ENCODE assay signal across 13 cellular contexts in the genomic region with DNA sequence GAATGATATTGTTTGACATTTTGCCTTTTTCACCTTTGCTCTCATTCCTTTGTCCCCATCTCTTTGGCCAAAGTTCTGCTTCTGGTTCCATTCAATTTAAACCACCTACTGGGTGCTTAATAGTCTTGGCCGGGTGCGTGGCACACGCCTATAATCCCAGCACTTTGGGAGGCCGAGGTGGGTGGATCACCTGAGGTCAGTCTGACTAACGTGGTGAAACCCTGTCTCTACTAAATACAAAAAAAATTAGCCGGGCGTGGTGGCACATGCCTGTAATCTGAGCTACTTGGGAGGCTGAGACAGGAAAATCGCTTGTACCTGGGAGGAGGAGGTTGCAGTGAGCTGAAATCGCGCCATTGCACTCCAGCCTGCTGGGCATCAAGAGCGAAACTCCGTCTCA. TPM values are rescaled to one million over a fixed set of nuclear protein-coding genes. Genes with fewer than 3 reads are reported as not detected.
DNase-seq lines count a peak whose midpoint lies in the region; ATAC-seq, FAIRE-seq and TF ChIP-seq lines count a peak whose summit lies in the region.
"Not testable (repeated sequence)": the region's sequence is repeated elsewhere in the genome, so short reads cannot be mapped to it uniquely, and the experiment has no call there.
"Had no signal": no experiment of that assay in that cellular context is flagged by ENCODE, and none has a peak within 500 bp of the region (broad histone marks: within the 10 kb centered on the region; RNA-seq: fewer than 3 reads in every experiment).

No MANE protein-coding gene starts in this region.

- H3K27ac Mint-ChIP-seq in CD4-positive, alpha-beta T cell, result peak overlapping the region; percentile 81
- H3K27ac Mint-ChIP-seq in T-helper 1 cell treated with Interleukin-12 subunit alpha and Interleukin-12 subunit beta and Interleukin-4 antibody, amounts not matched to agents 30 μg/mL and 1 μg/mL, for 36 hours, result peak overlapping the region; percentile 7
- H3K27ac Mint-ChIP-seq in activated T-helper 2 cell treated with anti-CD3 and anti-CD28 coated beads, Interferon-gamma antibody, Interleukin-2, Interleukin-4, amounts not matched to agents 10 μg/mL and 5 μg/mL and 100 μg/mL, durations not matched to agents 14 hours and 24 hours and 36 hours; central memory CD8-positive, alpha-beta T cell (ENCODE audit: low read depth); nephron progenitor cell: not testable (repeated sequence)

- not testable (repeated sequence) for H3K27me3 Mint-ChIP-seq in CD4-positive, alpha-beta T cell; T-helper 1 cell treated with Interleukin-12 subunit alpha and Interleukin-12 subunit beta and Interleukin-4 antibody, amounts not matched to agents 30 μg/mL and 1 μg/mL, for 36 hours (ENCODE audit: low read depth); activated T-helper 2 cell treated with anti-CD3 and anti-CD28 coated beads, Interferon-gamma antibody, Interleukin-2, Interleukin-4, amounts not matched to agents 10 μg/mL and 5 μg/mL and 100 μg/mL, durations not matched to agents 14 hours and 24 hours and 36 hours (ENCODE audit: low read depth); central memory CD8-positive, alpha-beta T cell
- H3K27me3 Mint-ChIP-seq in nephron progenitor cell (ENCODE audit: low read depth, poor library complexity), result peaks cover 46% of the 10 kb centered on the region

- H3K9ac ChIP-seq in KMS-11, result not testable (repeated sequence)
- H3K9ac ChIP-seq in keratinocyte (ENCODE audit: control insufficient read depth, extremely low read depth, insufficient read depth, low read length), result peak overlapping the region; percentile 100

- not testable (repeated sequence) for H3K36me3 Mint-ChIP-seq in CD4-positive, alpha-beta T cell (ENCODE audit: low read depth); T-helper 1 cell treated with Interleukin-12 subunit alpha and Interleukin-12 subunit beta and Interleukin-4 antibody, amounts not matched to agents 30 μg/mL and 1 μg/mL, for 36 hours (ENCODE audit: low read depth); activated T-helper 2 cell treated with anti-CD3 and anti-CD28 coated beads, Interferon-gamma antibody, Interleukin-2, Interleukin-4, amounts not matched to agents 10 μg/mL and 5 μg/mL and 100 μg/mL, durations not matched to agents 14 hours and 24 hours and 36 hours (ENCODE audit: low read depth); central memory CD8-positive, alpha-beta T cell (ENCODE audit: insufficient read depth); nephron progenitor cell (ENCODE audit: low read depth)

- peak overlapping the region; percentile 20 for H3K4me3 Mint-ChIP-seq in CD4-positive, alpha-beta T cell
- H3K4me3 Mint-ChIP-seq in T-helper 1 cell treated with Interleukin-12 subunit alpha and Interleukin-12 subunit beta and Interleukin-4 antibody, amounts not matched to agents 30 μg/mL and 1 μg/mL, for 36 hours, result peak overlapping the region; percentile 11
- peak overlapping the region; percentile 91 for H3K4me3 Mint-ChIP-seq in activated T-helper 2 cell treated with anti-CD3 and anti-CD28 coated beads, Interferon-gamma antibody, Interleukin-2, Interleukin-4, amounts not matched to agents 10 μg/mL and 5 μg/mL and 100 μg/mL, durations not matched to agents 14 hours and 24 hours and 36 hours (ENCODE audit: low read depth)
- H3K4me3 Mint-ChIP-seq in central memory CD8-positive, alpha-beta T cell, result peak overlapping the region; percentile 91
- peak overlapping the region; percentile 44 for H3K4me3 Mint-ChIP-seq in nephron progenitor cell

- H3K4me3 ChIP-seq in KMS-11 (IDR thresholded peaks at IDR 0.05; ENCODE audit: insufficient read depth, low read depth, low read length); upper lobe of right lung: not testable (repeated sequence)
- H3K4me3 ChIP-seq in keratinocyte (ENCODE audit: control insufficient read depth in 2 of 3, extremely low read depth in 1 of 3, insufficient read depth in 2 of 3, low read depth in 1 of 3, low read length in 3 of 3), result peak overlapping the region in 1 of 3 experiments; percentile 11

- H3K27ac ChIP-seq in CD4-positive, alpha-beta T cell (ENCODE audit: low read depth, low read length); KMS-11; upper lobe of right lung: not testable (repeated sequence)
- peak overlapping the region; percentile 95 for H3K27ac ChIP-seq in keratinocyte (ENCODE audit: control insufficient read depth, insufficient read depth, low read length)

- dilution Hi-C loops in keratinocyte (cut with MboI; ENCODE audit: extremely low pct_ligation_motif_present, low sequenced_read_pairs), result not testable (repeated sequence)

- POLR2A ChIA-PET in CD4-positive, alpha-beta T cell (lab: Charles Lee), result interaction anchor here (0.6 to 3.7 kb wide), 3 partner anchors 16 to 75 kb away, joined by 3 to 46 read pairs (median 6); a partner anchor contains a TSS

- intact Hi-C loops in CD4-positive, alpha-beta T cell (cut with DNase I, micrococcal nuclease); activated T-helper 2 cell treated with anti-CD3 and anti-CD28 coated beads, Interferon-gamma antibody, Interleukin-2, Interleukin-4, amounts not matched to agents 10 μg/mL and 5 μg/mL and 100 μg/mL, durations not matched to agents 14 hours and 24 hours and 36 hours (cut with micrococcal nuclease); upper lobe of right lung (cut with DNase I): not testable (repeated sequence)

- not testable (repeated sequence) for FAIRE-seq in keratinocyte (lab: Jason Lieb, UNC)

- H3K4me2 ChIP-seq in KMS-11 (peak overlapping the region; percentile 55; the same call in 1 of the 2 replicates), keratinocyte (ENCODE audit: control insufficient read depth, extremely low read depth, insufficient read depth, low read depth, low read length) (peak overlapping the region; percentile 88)

- H2AFZ ChIP-seq in KMS-11 (ENCODE audit: low read depth); keratinocyte (ENCODE audit: control insufficient read depth, low read length): not testable (repeated sequence)

- H3K36me3 ChIP-seq in KMS-11 (ENCODE audit: insufficient read depth); keratinocyte (ENCODE audit: control insufficient read depth in 2 of 2, extremely low read depth in 1 of 2, insufficient read depth in 2 of 2, low read length in 2 of 2); upper lobe of right lung: not testable (repeated sequence)

- CTCF ChIA-PET in CD4-positive, alpha-beta T cell (lab: Charles Lee), result not testable (repeated sequence)

- peaks cover 20% of the 10 kb centered on the region for H3K4me1 ChIP-seq in KMS-11 (ENCODE audit: low read depth, poor library complexity, severe bottlenecking)
- H3K4me1 ChIP-seq in keratinocyte (ENCODE audit: control insufficient read depth, extremely low read depth, insufficient read depth, low read length), result peaks cover 32% of the 10 kb centered on the region
- peaks cover 40% of the 10 kb centered on the region for H3K4me1 ChIP-seq in upper lobe of right lung

- H3K4me1 Mint-ChIP-seq in CD4-positive, alpha-beta T cell (ENCODE audit: low read depth), result peaks cover 25% of the 10 kb centered on the region
- peaks cover 22% of the 10 kb centered on the region for H3K4me1 Mint-ChIP-seq in T-helper 1 cell treated with Interleukin-12 subunit alpha and Interleukin-12 subunit beta and Interleukin-4 antibody, amounts not matched to agents 30 μg/mL and 1 μg/mL, for 36 hours (ENCODE audit: low read depth)
- peaks cover 41% of the 10 kb centered on the region for H3K4me1 Mint-ChIP-seq in activated T-helper 2 cell treated with anti-CD3 and anti-CD28 coated beads, Interferon-gamma antibody, Interleukin-2, Interleukin-4, amounts not matched to agents 10 μg/mL and 5 μg/mL and 100 μg/mL, durations not matched to agents 14 hours and 24 hours and 36 hours (ENCODE audit: low read depth)
- peaks cover 43% of the 10 kb centered on the region for H3K4me1 Mint-ChIP-seq in central memory CD8-positive, alpha-beta T cell
- H3K4me1 Mint-ChIP-seq in nephron progenitor cell, result peaks cover 20% of the 10 kb centered on the region

- not testable (repeated sequence) for H4K20me1 ChIP-seq in KMS-11 (ENCODE audit: insufficient read depth); keratinocyte (ENCODE audit: control insufficient read depth, extremely low read depth, insufficient read depth, low read length)

- ATAC-seq in CD4-positive, alpha-beta T cell (ENCODE audit: poor library complexity); central memory CD8-positive, alpha-beta T cell (replicated peaks; ENCODE audit: extremely low read depth, poor library complexity, severe bottlenecking); upper lobe of right lung: not testable (repeated sequence)

- not testable (repeated sequence) for H3K9me1 ChIP-seq in keratinocyte (ENCODE audit: control insufficient read depth, extremely low read depth, insufficient read depth, low read length)

- not testable (repeated sequence) for TF ChIP-seq CTCF in CD4-positive, alpha-beta T cell (IDR thresholded peaks at IDR 0.05); KMS-11 (conservative IDR thresholded peaks at IDR 0.05; ENCODE audit: low read depth, low read length); keratinocyte (optimal IDR thresholded peaks at IDR 0.05 in 1 of 3, IDR thresholded peaks at IDR 0.05 in 1 of 3, conservative IDR thresholded peaks at IDR 0.05 in 1 of 3; ENCODE audit: extremely low read depth in 1 of 3, insufficient read depth in 2 of 3, low read length in 3 of 3); nephron progenitor cell (IDR thresholded peaks at IDR 0.05); upper lobe of right lung (IDR thresholded peaks at IDR 0.05)

- H3K9me3 Mint-ChIP-seq in CD4-positive, alpha-beta T cell; T-helper 1 cell treated with Interleukin-12 subunit alpha and Interleukin-12 subunit beta and Interleukin-4 antibody, amounts not matched to agents 30 μg/mL and 1 μg/mL, for 36 hours; activated T-helper 2 cell treated with anti-CD3 and anti-CD28 coated beads, Interferon-gamma antibody, Interleukin-2, Interleukin-4, amounts not matched to agents 10 μg/mL and 5 μg/mL and 100 μg/mL, durations not matched to agents 14 hours and 24 hours and 36 hours; central memory CD8-positive, alpha-beta T cell; nephron progenitor cell: not testable (repeated sequence)

- not testable (repeated sequence) for H3K27me3 ChIP-seq in CD4-positive, alpha-beta T cell (ENCODE audit: control insufficient read depth, insufficient read depth, low read length); keratinocyte (ENCODE audit: control insufficient read depth, extremely low read depth, insufficient read depth, low read length); upper lobe of right lung
- H3K27me3 ChIP-seq in KMS-11 (ENCODE audit: insufficient read depth, low read depth), result peaks cover 10% of the 10 kb centered on the region; the same call in 1 of the 2 replicates

- DNase-seq in CD4-positive, alpha-beta T cell; activated T-helper 2 cell treated with anti-CD3 and anti-CD28 coated beads, Interferon-gamma antibody, Interleukin-2, Interleukin-4, amounts not matched to agents 10 μg/mL and 5 μg/mL and 100 μg/mL, durations not matched to agents 14 hours and 24 hours and 36 hours (ENCODE audit: low spot score); central memory CD8-positive, alpha-beta T cell (ENCODE audit: low spot score in 2 of 2); keratinocyte (ENCODE audit: low read depth, low spot score); nephron progenitor cell: not testable (repeated sequence)
- peak; percentile 13 for DNase-seq in upper lobe of right lung

- H3K9me3 ChIP-seq in CD4-positive, alpha-beta T cell (ENCODE audit: control insufficient read depth, low read length); keratinocyte (ENCODE audit: control insufficient read depth, low read depth, low read length); upper lobe of right lung: not testable (repeated sequence)

- not testable (repeated sequence) for H3K79me2 ChIP-seq in KMS-11 (ENCODE audit: insufficient read depth, low read depth)
- H3K79me2 ChIP-seq in keratinocyte (ENCODE audit: control insufficient read depth, insufficient read depth, low read length), result peaks cover 29% of the 10 kb centered on the region

RNA-seq across cellular contexts. Expression of a gene that starts 1.5 kb away (rescaled TPM):
- 10 to 100 TPM; 15.2 to 16.2 TPM for total RNA-seq in CD4-positive, alpha-beta T cell
- 15.4 and 15.5 TPM in 2 replicates for total RNA-seq in activated T-helper 2 cell treated with anti-CD3 and anti-CD28 coated beads, Interferon-gamma antibody, Interleukin-2, Interleukin-4, amounts not matched to agents 10 μg/mL and 5 μg/mL and 100 μg/mL, durations not matched to agents 14 hours and 24 hours and 36 hours
- polyA plus RNA-seq in keratinocyte, result 201 to 259 TPM (median 224 TPM) in 3 replicates
- 32.4 TPM for polyA plus RNA-seq in keratinocyte (2011; ENCODE audit: low read depth)
- 96.8 and 161 TPM in 2 replicates for polyA plus RNA-seq in keratinocyte (2011; cell fraction: cytosol; rRNA removed)
- 361 and 385 TPM in 2 replicates for polyA plus RNA-seq in keratinocyte (2011; cell fraction: nucleus; rRNA removed)
- 96.9 and 113 TPM in 2 replicates for polyA plus RNA-seq in keratinocyte (2012; ENCODE audit: low replicate concordance)
- polyA minus RNA-seq in keratinocyte, result 318 to 388 TPM (median 383 TPM) in 3 replicates
- 61.6 TPM for polyA minus RNA-seq in keratinocyte (2011; cell fraction: cytosol; rRNA and poly(A)+ RNA removed)
- polyA minus RNA-seq in keratinocyte (2011; cell fraction: nucleus; rRNA and poly(A)+ RNA removed), result 190 and 363 TPM in 2 replicates
- 167 TPM for total RNA-seq in upper lobe of right lung

RNA-seq across cellular contexts. Expression of a gene that starts 16.3 kb away (rescaled TPM):
- total RNA-seq in CD4-positive, alpha-beta T cell, result 10 to 100 TPM; 38.0 to 40.3 TPM
- 49.0 and 49.1 TPM in 2 replicates for total RNA-seq in activated T-helper 2 cell treated with anti-CD3 and anti-CD28 coated beads, Interferon-gamma antibody, Interleukin-2, Interleukin-4, amounts not matched to agents 10 μg/mL and 5 μg/mL and 100 μg/mL, durations not matched to agents 14 hours and 24 hours and 36 hours
- 106 to 128 TPM (median 113 TPM) in 3 replicates for polyA plus RNA-seq in keratinocyte
- polyA plus RNA-seq in keratinocyte (2011; ENCODE audit: low read depth), result 95.0 TPM
- 77.2 and 119 TPM in 2 replicates for polyA plus RNA-seq in keratinocyte (2011; cell fraction: cytosol; rRNA removed)
- 56.0 and 60.6 TPM in 2 replicates for polyA plus RNA-seq in keratinocyte (2011; cell fraction: nucleus; rRNA removed)
- 81.0 and 132 TPM in 2 replicates for polyA plus RNA-seq in keratinocyte (2012; ENCODE audit: low replicate concordance)
- polyA minus RNA-seq in keratinocyte, result 17.7 to 24.2 TPM (median 19.1 TPM) in 3 replicates
- 33.0 TPM for polyA minus RNA-seq in keratinocyte (2011; cell fraction: cytosol; rRNA and poly(A)+ RNA removed)
- polyA minus RNA-seq in keratinocyte (2011; cell fraction: nucleus; rRNA and poly(A)+ RNA removed), result 8.2 and 9.7 TPM in 2 replicates
- 50.6 TPM for total RNA-seq in upper lobe of right lung
- total RNA-seq: IMR-90 had no signal

RNA-seq across cellular contexts. Expression of a gene that starts 23.3 kb away (rescaled TPM):
- 10 to 100 TPM; 93.5 to 99.1 TPM for total RNA-seq in CD4-positive, alpha-beta T cell
- 49.1 and 53.2 TPM in 2 replicates for total RNA-seq in activated T-helper 2 cell treated with anti-CD3 and anti-CD28 coated beads, Interferon-gamma antibody, Interleukin-2, Interleukin-4, amounts not matched to agents 10 μg/mL and 5 μg/mL and 100 μg/mL, durations not matched to agents 14 hours and 24 hours and 36 hours
- 25.1 to 40.7 TPM (median 31.6 TPM) in 3 replicates for polyA plus RNA-seq in keratinocyte
- polyA plus RNA-seq in keratinocyte (2011; ENCODE audit: low read depth), result 29.0 TPM
- polyA plus RNA-seq in keratinocyte (2011; cell fraction: cytosol; rRNA removed), result 14.4 and 15.5 TPM in 2 replicates
- 72.9 and 81.7 TPM in 2 replicates for polyA plus RNA-seq in keratinocyte (2011; cell fraction: nucleus; rRNA removed)
- 26.9 and 37.1 TPM in 2 replicates for polyA plus RNA-seq in keratinocyte (2012; ENCODE audit: low replicate concordance)
- 75.2 to 96.5 TPM (median 79.5 TPM) in 3 replicates for polyA minus RNA-seq in keratinocyte
- 43.4 TPM for polyA minus RNA-seq in keratinocyte (2011; cell fraction: cytosol; rRNA and poly(A)+ RNA removed)
- polyA minus RNA-seq in keratinocyte (2011; cell fraction: nucleus; rRNA and poly(A)+ RNA removed), result 18.9 and 30.1 TPM in 2 replicates
- total RNA-seq in upper lobe of right lung, result 67.6 TPM

RNA-seq across cellular contexts. Expression of a gene that starts 47.3 kb away (rescaled TPM):
- total RNA-seq in CD4-positive, alpha-beta T cell, result 10 to 100 TPM; 76.6 to 78.9 TPM
- 161 and 170 TPM in 2 replicates for total RNA-seq in activated T-helper 2 cell treated with anti-CD3 and anti-CD28 coated beads, Interferon-gamma antibody, Interleukin-2, Interleukin-4, amounts not matched to agents 10 μg/mL and 5 μg/mL and 100 μg/mL, durations not matched to agents 14 hours and 24 hours and 36 hours
- polyA plus RNA-seq in keratinocyte, result 0.05 to 0.45 TPM (median 0.16 TPM) in 3 replicates
- polyA plus RNA-seq in keratinocyte (2011; ENCODE audit: low read depth), result 6.6 TPM
- polyA plus RNA-seq in keratinocyte (2011; cell fraction: cytosol; rRNA removed), result 0.05 and 0.06 TPM in 2 replicates
- polyA plus RNA-seq in keratinocyte (2011; cell fraction: nucleus; rRNA removed), result 0.99 and 1.1 TPM in 2 replicates
- polyA plus RNA-seq in keratinocyte (2012; ENCODE audit: low replicate concordance), result 0.29 and 11.6 TPM in 2 replicates
- 0.26 to 0.42 TPM in 2 of 3 replicates, not detected in the other for polyA minus RNA-seq in keratinocyte
- not detected for polyA minus RNA-seq in keratinocyte (2011; cell fraction: cytosol; rRNA and poly(A)+ RNA removed)
- polyA minus RNA-seq in keratinocyte (2011; cell fraction: nucleus; rRNA and poly(A)+ RNA removed), result 0.63 and 0.93 TPM in 2 replicates
- 38.0 TPM for total RNA-seq in upper lobe of right lung
- total RNA-seq: IMR-90, myocyte, renal cortical epithelial cell, RPMI7951, SJSA1 had no signal

Comparison
In these comparisons a context has a peak if more than half of its experiments do, and no peak if none do; other contexts are left out.
1. H3K4me3 Mint-ChIP-seq: peak in every context shown above with its lines; median percentile 91 in activated T-helper 2 cell treated with anti-CD3 and anti-CD28 coated beads, Interferon-gamma antibody, Interleukin-2, Interleukin-4, amounts not matched to agents 10 μg/mL and 5 μg/mL and 100 μg/mL, durations not matched to agents 14 hours and 24 hours and 36 hours; 91 in central memory CD8-positive, alpha-beta T cell; 44 in nephron progenitor cell; 20 in CD4-positive, alpha-beta T cell; 11 in T-helper 1 cell treated with Interleukin-12 subunit alpha and Interleukin-12 subunit beta and Interleukin-4 antibody, amounts not matched to agents 30 μg/mL and 1 μg/mL, for 36 hours.